Comparison of ENCODE assay signal across 8 cellular contexts in the genomic region with DNA sequence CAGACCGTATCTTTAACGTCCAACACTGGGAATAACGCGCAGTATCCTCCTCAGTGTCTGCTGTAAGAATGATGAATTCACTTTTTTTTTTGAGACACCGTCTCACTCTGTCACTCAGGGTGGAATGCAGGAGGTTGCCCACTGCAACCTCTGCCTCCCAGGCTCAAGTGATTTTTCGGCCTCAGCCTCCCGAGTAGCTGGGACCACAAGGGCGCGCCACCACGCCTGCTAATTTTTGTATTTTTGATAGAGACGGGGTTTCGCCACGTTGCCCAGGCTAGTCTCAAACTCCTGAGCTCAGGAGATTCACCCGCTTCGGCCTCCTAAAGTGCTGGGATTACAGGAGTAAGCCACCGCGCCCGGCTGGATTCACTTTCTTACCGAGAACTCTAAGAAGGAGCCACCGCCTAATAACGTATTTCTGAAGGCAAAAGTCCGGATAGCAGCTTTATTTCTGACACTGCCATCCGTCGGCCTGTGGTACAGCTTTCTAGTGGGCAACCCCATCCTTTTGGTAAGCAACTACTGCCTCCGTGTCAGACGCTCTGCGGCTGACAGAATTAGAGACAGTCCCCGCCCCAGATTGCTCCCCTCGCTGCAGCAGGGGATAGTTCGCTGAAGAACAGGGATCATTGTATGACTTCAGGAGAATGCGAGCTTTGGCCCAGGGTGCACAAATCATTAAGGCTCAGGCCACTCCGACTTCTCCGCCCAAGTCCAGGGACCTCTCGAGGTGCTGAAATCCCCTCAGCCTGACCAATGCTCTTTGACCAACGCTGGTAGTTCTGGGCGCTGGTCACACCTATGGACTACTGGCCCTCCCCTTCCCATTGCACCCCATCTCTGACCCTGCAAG. TPM values are rescaled to one million over a fixed set of nuclear protein-coding genes. Genes with fewer than 3 reads are reported as not detected.
DNase-seq lines count a peak whose midpoint lies in the region; ATAC-seq and TF ChIP-seq lines count a peak whose summit lies in the region.

No MANE protein-coding gene starts in this region.

- no peak for DNase-seq in Jurkat, Clone E6-1 (ENCODE audit: low read depth, low spot score)
- DNase-seq in astrocyte of the hippocampus (ENCODE audit: low read depth, low spot score) (peak; percentile 66), iPS-NIHi11 (ENCODE audit: low spot score) (peak; percentile 62), NCI-H1092 treated with DMSO at 0.1 percent for 48 hours (lab: John Stamatoyannopoulos, UW) (no peak), cerebellar nuclear complex (lab: John Stamatoyannopoulos, UW) (no peak)
- DNase-seq in stimulated activated CD8-positive, alpha-beta memory T cell treated with anti-CD3 and anti-CD28 coated beads, Interleukin-4, amount 100 ng/mL, for 48 hours = peak; percentile 41

- peak overlapping the region; percentile 85 for H3K4me3 ChIP-seq in Jurkat, Clone E6-1 (ENCODE audit: low read length)

- peak overlapping the region; percentile 81 for H3K27ac ChIP-seq in 22Rv1

- TF ChIP-seq CTCF in 22Rv1 (IDR thresholded peaks at IDR 0.05) = no peak

- peak; percentile 1 for ATAC-seq in GM18873 (IDR thresholded peaks at IDR 0.05; ENCODE audit: low FRiP score, unreplicated experiment)

RNA-seq across cellular contexts. Expression of a gene that starts 0.6 kb away (rescaled TPM):
- 20.3 TPM for polyA plus RNA-seq in Jurkat, Clone E6-1 (2012; ENCODE audit: insufficient read depth, insufficient read length)

RNA-seq across cellular contexts. Expression of a gene that starts 5.0 kb away (rescaled TPM):
- polyA plus RNA-seq in Jurkat, Clone E6-1 (2012; ENCODE audit: insufficient read depth, insufficient read length) = 4,297 TPM

Comparison
In these comparisons a context has a peak if more than half of its experiments do, and no peak if none do; other contexts are left out.
1. DNase-seq: peak in astrocyte of the hippocampus (single experiment), iPS-NIHi11 (single experiment) and stimulated activated CD8-positive, alpha-beta memory T cell treated with anti-CD3 and anti-CD28 coated beads, Interleukin-4, amount 100 ng/mL, for 48 hours (single experiment); none in Jurkat, Clone E6-1 (single experiment), NCI-H1092 treated with DMSO at 0.1 percent for 48 hours (single experiment) and cerebellar nuclear complex (0 of 2).